Comparison of ENCODE assay signal across 1 cellular context in genomic region chr6:157773248-157773773, GRCh38.
TF ChIP-seq lines count a peak whose summit lies in the region.

No MANE protein-coding gene starts in this region.

TF ChIP-seq in IMR-90, 13 proteins besides CTCF, POLR2A, EP300 and RAD21 (continued from another document):
- no peak for TF ChIP-seq ELK1 (IDR thresholded peaks at IDR 0.05; ENCODE audit: borderline replicate concordance, low read depth, low read length)
- no peak for TF ChIP-seq RCOR1 (IDR thresholded peaks at IDR 0.05; ENCODE audit: insufficient replicate concordance, low read length)
TF ChIP-seq in IMR-90: peak in this region for 0.
